Comparison of ENCODE assay signal across 10 cellular contexts in the genomic region with DNA sequence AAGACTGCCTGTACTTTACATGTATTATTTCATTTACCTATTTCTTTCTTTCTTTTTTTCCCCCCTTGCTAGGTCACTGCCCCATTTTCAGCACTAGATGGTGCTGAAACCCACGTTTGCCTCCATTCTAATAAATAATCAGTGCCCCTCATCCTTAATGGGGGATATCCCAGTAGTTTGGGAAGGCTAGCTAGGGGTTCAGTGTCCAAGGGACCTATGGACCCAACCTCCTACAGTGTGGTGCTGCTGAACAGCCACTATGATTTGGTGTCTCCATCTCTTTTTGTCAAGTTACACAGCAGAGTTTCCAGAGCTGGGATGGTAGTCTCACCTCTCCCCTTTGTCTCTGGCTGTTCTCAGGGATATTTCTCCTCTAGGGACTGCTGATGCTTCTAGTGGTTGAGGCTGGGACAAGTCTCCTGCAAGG.
A peak's percentile ranks its signal among the peaks of the same experiment; 100 is the strongest.
DNase-seq lines count a peak whose midpoint lies in the region; ATAC-seq and TF ChIP-seq lines count a peak whose summit lies in the region.
"Had no signal": no experiment of that assay in that cellular context is flagged by ENCODE, and none has a peak within 500 bp of the region (broad histone marks: within the 10 kb centered on the region; RNA-seq: fewer than 3 reads in every experiment).

No MANE protein-coding gene starts in this region.

- H3K4me1 ChIP-seq in MM.1S (ENCODE audit: low read length): peaks cover 3% of the 10 kb centered on the region; the same call in 1 of the 2 replicates

- ATAC-seq in HG03159 (IDR thresholded peaks at IDR 0.05; ENCODE audit: unreplicated experiment): no peak

- H3K9me2 ChIP-seq in MM.1S (replicated peaks; ENCODE audit: insufficient read depth, low read length): no peaks in the 10 kb centered on the region

- peaks cover 10% of the 10 kb centered on the region for H3K9me3 Mint-ChIP-seq in nephron progenitor cell

- H3K4me3 ChIP-seq in MM.1S (ENCODE audit: low read length): no peak overlapping the region
- H3K4me3 ChIP-seq in brain microvascular endothelial cell (ENCODE audit: low read depth, low read length): no peak overlapping the region

- no peaks in the 10 kb centered on the region for H3K79me2 ChIP-seq in MM.1S (ENCODE audit: low read length)

- H3K9me3 ChIP-seq in MM.1S (replicated peaks; ENCODE audit: insufficient read depth, low read length): no peaks in the 10 kb centered on the region

- H3K27ac ChIP-seq in MM.1S (ENCODE audit: low read length) (no peak overlapping the region), brain microvascular endothelial cell (no peak overlapping the region)

- H3K27ac Mint-ChIP-seq in nephron progenitor cell: no peak overlapping the region
- H3K27ac Mint-ChIP-seq: activated B cell treated with CpG ODN at 0.5 μM for 24 hours; CD8-positive, alpha-beta memory T cell had no signal

- intact Hi-C loops in posterior cingulate gyrus (cut with DNase I): loop anchor here (2.0 kb wide), 1 partner anchor 51 kb away; no protein-coding TSS in a partner anchor

- H4K20me1 ChIP-seq in MM.1S (ENCODE audit: insufficient read depth, low read length): no peaks in the 10 kb centered on the region

- in situ Hi-C loops in brain microvascular endothelial cell (cut with HindIII; ENCODE audit: low pct_ligation_motif_present, low sequenced_read_pairs): no loop called here

- H3K4me1 Mint-ChIP-seq in nephron progenitor cell: peaks cover 6% of the 10 kb centered on the region
- H3K4me1 Mint-ChIP-seq: activated B cell treated with CpG ODN at 0.5 μM for 24 hours; CD8-positive, alpha-beta memory T cell had no signal

- DNase-seq in NCI-H2107 treated with DMSO at 0.1 percent for 48 hours (lab: John Stamatoyannopoulos, UW; ENCODE audit: unreplicated experiment): peak; percentile 39
- DNase-seq in NCI-H2107 (lab: John Stamatoyannopoulos, UW): no peak
- DNase-seq in MM.1S: peak; percentile 19
- DNase-seq in brain microvascular endothelial cell: no peak
- DNase-seq in nephron progenitor cell: no peak
- no peak for DNase-seq in activated CD8-positive, alpha-beta memory T cell treated with anti-CD3 and anti-CD28 coated beads, Interleukin-2, amount 50 U/mL, for 4 hours
- DNase-seq in posterior cingulate gyrus: no peak
- DNase-seq: activated B cell treated with CpG ODN at 0.5 μM for 24 hours had no signal

- 0 out of 2 replicates have a peak overlapping the region, but pooled peaks have one; percentile 13 for H2AFZ ChIP-seq in MM.1S (ENCODE audit: low read length)

- no peaks in the 10 kb centered on the region for H3K36me3 ChIP-seq in MM.1S (replicated peaks; ENCODE audit: insufficient read depth, low read length)
- H3K36me3 ChIP-seq in brain microvascular endothelial cell (replicated peaks): no peaks in the 10 kb centered on the region

- no peaks in the 10 kb centered on the region for H3K27me3 ChIP-seq in MM.1S (replicated peaks; ENCODE audit: insufficient read depth, low read length)
- H3K27me3 ChIP-seq in brain microvascular endothelial cell (replicated peaks): no peaks in the 10 kb centered on the region

- peaks cover 5% of the 10 kb centered on the region for H3K36me3 Mint-ChIP-seq in nephron progenitor cell (ENCODE audit: low read depth)

- no peak overlapping the region for H3K4me3 Mint-ChIP-seq in nephron progenitor cell
- H3K4me3 Mint-ChIP-seq: activated B cell treated with CpG ODN at 0.5 μM for 24 hours; CD8-positive, alpha-beta memory T cell had no signal

- TF ChIP-seq CTCF in MM.1S (IDR thresholded peaks at IDR 0.05; ENCODE audit: low read length) (peak; percentile 78), brain microvascular endothelial cell (IDR thresholded peaks at IDR 0.05; ENCODE audit: low read depth, low read length, missing control alignments) (peak; percentile 86), nephron progenitor cell (IDR thresholded peaks at IDR 0.05) (peak; percentile 51)

- H3K9ac ChIP-seq in MM.1S (ENCODE audit: low read length): no peak overlapping the region

- no peak overlapping the region for H3K4me2 ChIP-seq in MM.1S (ENCODE audit: low read depth, low read length)

- peaks cover 35% of the 10 kb centered on the region for H3K27me3 Mint-ChIP-seq in nephron progenitor cell (ENCODE audit: low read depth, poor library complexity)

- no peaks in the 10 kb centered on the region for H3F3A ChIP-seq in MM.1S (ENCODE audit: insufficient read depth, low read length)

Comparison
In these comparisons a context has a peak if more than half of its experiments do, and no peak if none do; other contexts are left out.
1. DNase-seq: peak in NCI-H2107 treated with DMSO at 0.1 percent for 48 hours (single experiment) and MM.1S (single experiment); none in NCI-H2107 (single experiment), brain microvascular endothelial cell (single experiment), nephron progenitor cell (single experiment), activated CD8-positive, alpha-beta memory T cell treated with anti-CD3 and anti-CD28 coated beads, Interleukin-2, amount 50 U/mL, for 4 hours (single experiment) and posterior cingulate gyrus (0 of 10).
2. Peak in every context shown above with its lines, with median percentiles within 50 percentile points of each other: CTCF ChIP-seq.